In the genomic region with DNA sequence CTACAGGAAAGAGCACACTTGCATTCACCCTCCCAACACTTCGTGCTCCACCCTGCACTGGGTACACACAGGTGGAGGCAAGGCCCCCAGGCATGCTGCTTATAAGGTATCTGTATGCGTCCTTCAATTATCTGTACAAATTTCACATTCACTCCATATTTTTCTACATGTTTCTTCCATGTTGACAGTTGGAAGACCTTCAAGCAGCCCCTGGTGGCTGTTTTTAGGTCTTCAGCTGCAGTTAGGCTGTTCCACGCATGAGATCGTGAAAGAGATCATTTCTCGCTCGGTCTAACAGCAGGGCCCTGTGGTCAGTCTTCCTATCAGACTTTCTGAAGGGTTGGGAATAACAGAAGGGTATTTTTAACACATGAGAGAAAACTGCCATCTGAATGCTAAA, we compare ENCODE assay signal across 1 cellular context.
TF ChIP-seq lines count a peak whose summit lies in the region.

No MANE protein-coding gene starts in this region.

TF ChIP-seq in HepG2, 621 proteins besides CTCF, POLR2A, EP300 and RAD21:
- no peak for TF ChIP-seq ZNF674 (CRISPR knock-in tag; IDR thresholded peaks at IDR 0.05; ENCODE audit: low read depth)
- 0 out of 2 replicates have a peak, but pooled peaks have one; percentile 10 for TF ChIP-seq FOXA3 (CRISPR knock-in tag; IDR thresholded peaks at IDR 0.05)
- TF ChIP-seq, protein P1, sequence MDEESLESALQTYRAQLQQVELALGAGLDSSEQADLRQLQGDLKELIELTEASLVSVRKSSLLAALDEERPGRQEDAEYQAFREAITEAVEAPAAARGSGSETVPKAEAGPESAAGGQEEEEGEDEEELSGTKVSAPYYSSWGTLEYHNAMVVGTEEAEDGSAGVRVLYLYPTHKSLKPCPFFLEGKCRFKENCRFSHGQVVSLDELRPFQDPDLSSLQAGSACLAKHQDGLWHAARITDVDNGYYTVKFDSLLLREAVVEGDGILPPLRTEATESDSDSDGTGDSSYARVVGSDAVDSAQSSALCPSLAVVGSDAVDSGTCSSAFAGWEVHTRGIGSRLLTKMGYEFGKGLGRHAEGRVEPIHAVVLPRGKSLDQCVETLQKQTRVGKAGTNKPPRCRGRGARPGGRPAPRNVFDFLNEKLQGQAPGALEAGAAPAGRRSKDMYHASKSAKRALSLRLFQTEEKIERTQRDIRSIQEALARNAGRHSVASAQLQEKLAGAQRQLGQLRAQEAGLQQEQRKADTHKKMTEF (CRISPR knock-in tag; IDR thresholded peaks at IDR 0.05), result no peak
- TF ChIP-seq STAG1 (CRISPR knock-in tag; IDR thresholded peaks at IDR 0.05), result peak; percentile 40
- no peak for TF ChIP-seq ZNF549 (CRISPR knock-in tag; IDR thresholded peaks at IDR 0.05)
- TF ChIP-seq NFE2L1 (CRISPR knock-in tag; IDR thresholded peaks at IDR 0.05; ENCODE audit: borderline replicate concordance), result no peak
- no peak for TF ChIP-seq SALL2 (CRISPR knock-in tag; IDR thresholded peaks at IDR 0.05)
- no peak for TF ChIP-seq BORCS8-MEF2B (CRISPR knock-in tag; IDR thresholded peaks at IDR 0.05)
- no peak for TF ChIP-seq MYNN (CRISPR knock-in tag; IDR thresholded peaks at IDR 0.05; ENCODE audit: low read depth)
- TF ChIP-seq ZNF318 (CRISPR knock-in tag; IDR thresholded peaks at IDR 0.05), result no peak
- no peak for TF ChIP-seq ZNF317 (CRISPR knock-in tag; IDR thresholded peaks at IDR 0.05)
- TF ChIP-seq, protein P2, sequence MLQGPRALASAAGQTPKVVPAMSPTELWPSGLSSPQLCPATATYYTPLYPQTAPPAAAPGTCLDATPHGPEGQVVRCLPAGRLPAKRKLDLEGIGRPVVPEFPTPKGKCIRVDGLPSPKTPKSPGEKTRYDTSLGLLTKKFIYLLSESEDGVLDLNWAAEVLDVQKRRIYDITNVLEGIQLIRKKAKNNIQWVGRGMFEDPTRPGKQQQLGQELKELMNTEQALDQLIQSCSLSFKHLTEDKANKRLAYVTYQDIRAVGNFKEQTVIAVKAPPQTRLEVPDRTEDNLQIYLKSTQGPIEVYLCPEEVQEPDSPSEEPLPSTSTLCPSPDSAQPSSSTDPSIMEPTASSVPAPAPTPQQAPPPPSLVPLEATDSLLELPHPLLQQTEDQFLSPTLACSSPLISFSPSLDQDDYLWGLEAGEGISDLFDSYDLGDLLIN (CRISPR knock-in tag; IDR thresholded peaks at IDR 0.05; ENCODE audit: borderline replicate concordance), result no peak
- no peak for TF ChIP-seq ZNF17 (CRISPR knock-in tag; IDR thresholded peaks at IDR 0.05)
- TF ChIP-seq SP4 (CRISPR knock-in tag; IDR thresholded peaks at IDR 0.05), result no peak
- no peak for TF ChIP-seq ARID5B (CRISPR knock-in tag; IDR thresholded peaks at IDR 0.05)
- no peak for TF ChIP-seq CCDC6 (CRISPR knock-in tag; IDR thresholded peaks at IDR 0.05)
- TF ChIP-seq, protein P3, sequence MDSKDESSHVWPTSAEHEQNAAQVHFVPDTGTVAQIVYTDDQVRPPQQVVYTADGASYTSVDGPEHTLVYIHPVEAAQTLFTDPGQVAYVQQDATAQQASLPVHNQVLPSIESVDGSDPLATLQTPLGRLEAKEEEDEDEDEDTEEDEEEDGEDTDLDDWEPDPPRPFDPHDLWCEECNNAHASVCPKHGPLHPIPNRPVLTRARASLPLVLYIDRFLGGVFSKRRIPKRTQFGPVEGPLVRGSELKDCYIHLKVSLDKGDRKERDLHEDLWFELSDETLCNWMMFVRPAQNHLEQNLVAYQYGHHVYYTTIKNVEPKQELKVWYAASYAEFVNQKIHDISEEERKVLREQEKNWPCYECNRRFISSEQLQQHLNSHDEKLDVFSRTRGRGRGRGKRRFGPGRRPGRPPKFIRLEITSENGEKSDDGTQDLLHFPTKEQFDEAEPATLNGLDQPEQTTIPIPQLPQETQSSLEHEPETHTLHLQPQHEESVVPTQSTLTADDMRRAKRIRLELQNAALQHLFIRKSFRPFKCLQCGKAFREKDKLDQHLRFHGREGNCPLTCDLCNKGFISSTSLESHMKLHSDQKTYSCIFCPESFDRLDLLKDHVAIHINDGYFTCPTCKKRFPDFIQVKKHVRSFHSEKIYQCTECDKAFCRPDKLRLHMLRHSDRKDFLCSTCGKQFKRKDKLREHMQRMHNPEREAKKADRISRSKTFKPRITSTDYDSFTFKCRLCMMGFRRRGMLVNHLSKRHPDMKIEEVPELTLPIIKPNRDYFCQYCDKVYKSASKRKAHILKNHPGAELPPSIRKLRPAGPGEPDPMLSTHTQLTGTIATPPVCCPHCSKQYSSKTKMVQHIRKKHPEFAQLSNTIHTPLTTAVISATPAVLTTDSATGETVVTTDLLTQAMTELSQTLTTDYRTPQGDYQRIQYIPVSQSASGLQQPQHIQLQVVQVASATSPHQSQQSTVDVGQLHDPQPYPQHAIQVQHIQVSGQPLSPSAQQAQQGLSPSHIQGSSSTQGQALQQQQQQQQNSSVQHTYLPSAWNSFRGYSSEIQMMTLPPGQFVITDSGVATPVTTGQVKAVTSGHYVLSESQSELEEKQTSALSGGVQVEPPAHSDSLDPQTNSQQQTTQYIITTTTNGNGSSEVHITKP (CRISPR knock-in tag; IDR thresholded peaks at IDR 0.05; ENCODE audit: low read depth), result no peak
- TF ChIP-seq SMC3 (IDR thresholded peaks at IDR 0.05; ENCODE audit: low read length), result peak; percentile 50; the same call in 1 of the 2 replicates
- TF ChIP-seq SOX6 (IDR thresholded peaks at IDR 0.05), result no peak
- TF ChIP-seq SOX6 (CRISPR knock-in tag; IDR thresholded peaks at IDR 0.05), result no peak
- TF ChIP-seq ZNF225 (CRISPR knock-in tag; IDR thresholded peaks at IDR 0.05), result no peak
- TF ChIP-seq BRD4 (CRISPR knock-in tag; IDR thresholded peaks at IDR 0.05), result no peak
- TF ChIP-seq SMAD1 (CRISPR knock-in tag; IDR thresholded peaks at IDR 0.05; ENCODE audit: borderline replicate concordance, low read depth), result no peak
- no peak for TF ChIP-seq KDM5A (IDR thresholded peaks at IDR 0.05; ENCODE audit: borderline replicate concordance, low read length)
